ENCODE assay signal across 9 cellular contexts in the genomic region with DNA sequence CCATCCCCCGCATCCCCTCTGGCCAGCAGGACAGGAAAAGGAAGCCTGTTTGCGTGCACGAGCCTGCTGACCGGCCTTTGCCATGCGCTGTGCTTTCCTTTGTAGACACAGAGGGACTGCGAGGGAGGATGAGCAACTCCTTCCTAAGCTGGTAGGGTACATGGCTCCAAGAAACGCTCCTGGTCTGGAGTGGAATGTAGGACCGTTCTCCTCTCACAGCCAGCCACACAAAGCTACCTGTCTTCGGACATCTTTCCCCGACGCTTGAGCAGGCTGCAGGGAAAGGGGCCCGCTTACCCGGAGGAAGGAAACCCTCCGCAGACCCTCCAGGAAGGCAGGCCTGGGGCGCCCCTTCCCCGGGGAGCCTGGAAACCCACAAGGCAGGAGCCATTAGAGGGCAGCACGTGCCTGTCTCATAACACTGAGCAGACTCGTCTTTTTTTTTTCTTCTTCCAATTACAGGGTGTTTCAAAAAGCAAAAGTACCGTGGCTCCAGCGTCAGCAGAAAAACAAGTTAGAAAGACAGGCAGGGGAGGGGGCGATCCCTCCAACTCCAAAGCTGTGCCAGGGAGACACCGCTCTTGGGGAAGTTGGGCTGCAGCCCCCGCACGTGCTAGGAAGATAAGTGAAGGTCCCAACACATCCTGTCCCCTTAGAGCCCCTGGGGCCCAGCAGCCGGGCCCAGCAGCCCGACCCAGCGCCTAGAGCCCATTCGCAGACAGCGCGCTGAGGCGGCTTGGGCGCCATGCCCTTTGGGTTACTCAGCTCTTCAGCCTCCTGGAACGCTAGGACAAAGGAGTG.
A peak's percentile ranks its signal among the peaks of the same experiment; 100 is the strongest.
DNase-seq lines count a peak whose midpoint lies in the region; ATAC-seq, FAIRE-seq and TF ChIP-seq lines count a peak whose summit lies in the region.
"Had no signal": no experiment of that assay in that cellular context is flagged by ENCODE, and none has a peak within 500 bp of the region (broad histone marks: within the 10 kb centered on the region; RNA-seq: fewer than 3 reads in every experiment).

No MANE protein-coding gene starts in this region.

- WGBS in testis, 2 donors: 5 to 7% methylated on average over 24 to 33 of the region's 33 CpGs

- TF ChIP-seq CTCF in neural cell (IDR thresholded peaks at IDR 0.05; ENCODE audit: poor library complexity, severe bottlenecking) (peak; percentile 84), testis (IDR thresholded peaks at IDR 0.05) (peak in 2 of 3 experiments; percentile 56 to 64)

- H3K36me3 ChIP-seq in neural cell (ENCODE audit: insufficient read depth, low read length) (no peaks in the 10 kb centered on the region), testis (ENCODE audit: low read depth, missing control alignments) (no peaks in the 10 kb centered on the region)

- no peak for FAIRE-seq in RCC 7860 (lab: Jason Lieb, UNC)
- FAIRE-seq: colon had no signal

- no peaks in the 10 kb centered on the region for H3F3A ChIP-seq in neural cell (ENCODE audit: insufficient read depth, low read length, poor library complexity, severe bottlenecking)

- DNase-seq in D341Med (ENCODE audit: low spot score): peak; percentile 92
- peak; percentile 56 for DNase-seq in HPDE6-E6E7 (ENCODE audit: extremely low spot score)
- peak; percentile 5 for DNase-seq in RCC 7860 (ENCODE audit: low spot score)
- peak; percentile 78 for DNase-seq in activated effector memory CD4-positive, alpha-beta T cell treated with anti-CD3 and anti-CD28 coated beads, Interleukin-2, amount 50 U/mL, for 16 hours
- DNase-seq in fibroblast of the conjunctiva (ENCODE audit: low read depth): peak; percentile 75
- DNase-seq in testis: peak; percentile 87

- no peaks in the 10 kb centered on the region for H4K20me1 ChIP-seq in neural cell (ENCODE audit: insufficient read depth)

- H3K4me3 ChIP-seq in neural cell (ENCODE audit: low read length) (no peak overlapping the region), testis (peak overlapping the region; percentile 16 to 40)

- no peak overlapping the region for H3K9ac ChIP-seq in neural cell (ENCODE audit: low read length)

- H3K9me2 ChIP-seq in neural cell (ENCODE audit: insufficient read depth, low read length): no peaks in the 10 kb centered on the region

- no peak for TF ChIP-seq EP300 in neural cell (conservative IDR thresholded peaks at IDR 0.05; ENCODE audit: poor library complexity, severe bottlenecking)

- no peak for ATAC-seq in GM19463 (IDR thresholded peaks at IDR 0.05; ENCODE audit: unreplicated experiment)

- H3K4me2 ChIP-seq in neural cell (ENCODE audit: low read length): no peak overlapping the region

- no peak overlapping the region for H2AFZ ChIP-seq in neural cell (ENCODE audit: low read depth, low read length)

- peaks cover 21% of the 10 kb centered on the region for H3K4me1 ChIP-seq in testis

- intact Hi-C loops in testis (cut with DNase I; ENCODE audit: low total_unique reads): loop anchor here (10.0 kb wide), 1 partner anchor 520 kb away; no protein-coding TSS in a partner anchor

- no peak overlapping the region for H3K27ac ChIP-seq in neural cell (ENCODE audit: low read length)
- H3K27ac ChIP-seq in testis: peak overlapping the region; percentile 60 to 90

- H3K27me3 ChIP-seq in neural cell (ENCODE audit: insufficient read depth, low read depth, low read length) (no peaks in the 10 kb centered on the region), testis (no peaks in the 10 kb centered on the region)

- TF ChIP-seq RAD21 in neural cell (conservative IDR thresholded peaks at IDR 0.05): peak; percentile 87

- no peaks in the 10 kb centered on the region for H3K9me3 ChIP-seq in neural cell (ENCODE audit: low read length)
- no peaks in the 10 kb centered on the region for H3K9me3 ChIP-seq in testis

- no peaks in the 10 kb centered on the region for H3K79me2 ChIP-seq in neural cell (replicated peaks; ENCODE audit: insufficient read depth, low read length)

- TF ChIP-seq POLR2A in testis (IDR thresholded peaks at IDR 0.05): no peak

TF ChIP-seq in neural cell, 6 proteins besides CTCF, POLR2A, EP300 and RAD21:
- TF ChIP-seq TAF1 (IDR thresholded peaks at IDR 0.05; ENCODE audit: low read depth): no peak
- TF ChIP-seq SMC3 (conservative IDR thresholded peaks at IDR 0.05; ENCODE audit: poor library complexity): peak; percentile 82

Comparison
In these comparisons a context has a peak if more than half of its experiments do, and no peak if none do; other contexts are left out.
1. DNase-seq: peak in every context shown above with its lines; median percentile 92 in D341Med; 87 in testis; 78 in activated effector memory CD4-positive, alpha-beta T cell treated with anti-CD3 and anti-CD28 coated beads, Interleukin-2, amount 50 U/mL, for 16 hours; 75 in fibroblast of the conjunctiva; 56 in HPDE6-E6E7; 5 in RCC 7860.